Comparison of ENCODE assay signal across 8 cellular contexts in the genomic region with DNA sequence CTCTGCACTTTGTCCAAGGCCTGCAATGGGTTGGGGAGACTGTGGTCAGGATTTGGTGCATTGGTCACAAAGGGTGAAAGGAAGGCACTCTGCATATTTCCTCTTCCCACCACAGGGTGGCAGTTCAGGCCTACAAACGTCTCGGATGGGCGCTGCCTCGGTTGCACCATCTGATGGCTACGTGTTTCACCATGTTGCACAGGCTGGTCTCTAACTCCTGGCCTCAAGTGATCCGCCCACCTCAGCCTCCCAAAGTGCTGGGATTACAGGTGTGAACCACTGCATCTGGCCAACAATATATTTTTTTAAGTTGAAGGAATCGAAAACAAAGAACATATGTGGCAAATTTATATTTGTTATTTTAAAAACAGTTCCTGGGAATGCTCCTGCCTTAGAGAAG. TPM values are rescaled to one million over a fixed set of nuclear protein-coding genes. Genes with fewer than 3 reads are reported as not detected.
DNase-seq lines count a peak whose midpoint lies in the region; ATAC-seq and TF ChIP-seq lines count a peak whose summit lies in the region.

No MANE protein-coding gene starts in this region.

- H3K4me2 ChIP-seq in OCI-LY7 (ENCODE audit: low read length) (no peak overlapping the region), neural progenitor cell (no peak overlapping the region)

- peaks cover 25% of the 10 kb centered on the region for H3K27me3 Mint-ChIP-seq in activated T-cell treated with anti-CD3 and anti-CD28 coated beads, Interleukin-2, amount 50 U/mL, for 72 hours (ENCODE audit: low read depth)
- H3K27me3 Mint-ChIP-seq in neural progenitor cell (ENCODE audit: insufficient read depth, low read depth) = peaks cover 9% of the 10 kb centered on the region

- TF ChIP-seq CTCF in OCI-LY7 (conservative IDR thresholded peaks at IDR 0.05; ENCODE audit: low read length) = peak; percentile 92
- TF ChIP-seq CTCF in fibroblast of pulmonary artery (IDR thresholded peaks at IDR 0.05; ENCODE audit: low read length, missing control alignments) = peak; percentile 81
- peak; percentile 85 for TF ChIP-seq CTCF in neural progenitor cell (IDR thresholded peaks at IDR 0.05)
- TF ChIP-seq CTCF in tibial nerve (IDR thresholded peaks at IDR 0.05) = peak; percentile 69 to 92 (median 80)

- H3K36me3 ChIP-seq in OCI-LY7 (ENCODE audit: insufficient read depth, low read length) = no peaks in the 10 kb centered on the region
- no peaks in the 10 kb centered on the region for H3K36me3 ChIP-seq in neural progenitor cell
- H3K36me3 ChIP-seq in tibial nerve = no peaks in the 10 kb centered on the region

- H3K9me3 ChIP-seq in OCI-LY7 (ENCODE audit: low read length) (no peaks in the 10 kb centered on the region), neural progenitor cell (ENCODE audit: low read depth) (no peaks in the 10 kb centered on the region), tibial nerve (no peaks in the 10 kb centered on the region)

- intact Hi-C loops in OCI-LY7 (cut with micrococcal nuclease; ENCODE audit: unreplicated experiment) = loop anchor here (1.0 to 5.0 kb wide), 6 partner anchors 36 to 281 kb away; a partner anchor contains a TSS

- H3K27me3 ChIP-seq in neural progenitor cell = peaks cover 7% of the 10 kb centered on the region
- H3K27me3 ChIP-seq in tibial nerve = no peaks in the 10 kb centered on the region

- H3K79me2 ChIP-seq in OCI-LY7 (ENCODE audit: insufficient read depth, low read depth, low read length) (no peaks in the 10 kb centered on the region), neural progenitor cell (ENCODE audit: low read depth) (no peaks in the 10 kb centered on the region)

- no TSS peak for BruUV-seq in OCI-LY7 (replicated peaks; lab: Mats Ljungman, UMichigan)

- H3K27ac ChIP-seq in OCI-LY7 (ENCODE audit: low read depth, low read length, poor library complexity, severe bottlenecking) (no peak overlapping the region), neural progenitor cell (no peak overlapping the region), tibial nerve (no peak overlapping the region)

- POLR2A ChIA-PET in OCI-LY7 (lab: Charles Lee) = interaction anchor here (1.1 kb wide), 1 partner anchor 35 kb away, joined by 4 read pairs; a partner anchor contains a TSS

- TF ChIP-seq EP300 in tibial nerve (IDR thresholded peaks at IDR 0.05) = peak in 1 of 2 donors; percentile 38

- H3K4me1 ChIP-seq in OCI-LY7 (ENCODE audit: insufficient read depth, low read length, poor library complexity, severe bottlenecking) = peaks cover 8% of the 10 kb centered on the region
- H3K4me1 ChIP-seq in neural progenitor cell = no peaks in the 10 kb centered on the region
- peaks cover 0 to 11% (median 0%) of the 10 kb centered on the region in 4 donors for H3K4me1 ChIP-seq in tibial nerve

- peaks cover 24% of the 10 kb centered on the region for H3K4me1 Mint-ChIP-seq in activated T-cell treated with anti-CD3 and anti-CD28 coated beads, Interleukin-2, amount 50 U/mL, for 72 hours (ENCODE audit: low read depth)
- peaks cover 4% of the 10 kb centered on the region for H3K4me1 Mint-ChIP-seq in neural progenitor cell

- WGBS in tibial nerve, 2 donors = 6 to 10% methylated on average over 7 of the region's 7 CpGs

- peak; percentile 91 to 93 for ATAC-seq in activated T-cell treated with anti-CD3 and anti-CD28 coated beads, Interleukin-2, amount 50 U/mL, for 72 hours (replicated peaks in 1 of 2)
- no peak for ATAC-seq in HG02840 (IDR thresholded peaks at IDR 0.05; ENCODE audit: low FRiP score, unreplicated experiment)

- no peaks in the 10 kb centered on the region for H3K9me3 Mint-ChIP-seq in activated T-cell treated with anti-CD3 and anti-CD28 coated beads, Interleukin-2, amount 50 U/mL, for 72 hours
- no peaks in the 10 kb centered on the region for H3K9me3 Mint-ChIP-seq in neural progenitor cell

- peak overlapping the region; percentile 34; the same call in 1 of the 2 replicates for H2AFZ ChIP-seq in OCI-LY7 (ENCODE audit: low read length)
- peak overlapping the region; percentile 18 for H2AFZ ChIP-seq in neural progenitor cell (replicated peaks)

- TF ChIP-seq POLR2A in tibial nerve (IDR thresholded peaks at IDR 0.05) = no peak

- CTCF ChIA-PET in OCI-LY7 (lab: Charles Lee; ENCODE audit: unreplicated experiment) = interaction anchor here (0.6 to 1.8 kb wide), 3 partner anchors 35 to 70 kb away, joined by 3 to 8 read pairs (median 3); no protein-coding TSS in a partner anchor

- H3K4me3 ChIP-seq in OCI-LY7 (ENCODE audit: low read depth, low read length, poor library complexity, severe bottlenecking) (no peak overlapping the region), fibroblast of pulmonary artery (replicated peaks; ENCODE audit: low read depth, low read length) (no peak overlapping the region), neural progenitor cell (no peak overlapping the region), tibial nerve (no peak overlapping the region)

- no peaks in the 10 kb centered on the region for H3K36me3 Mint-ChIP-seq in activated T-cell treated with anti-CD3 and anti-CD28 coated beads, Interleukin-2, amount 50 U/mL, for 72 hours (ENCODE audit: insufficient read depth in 2 of 2)
- no peaks in the 10 kb centered on the region for H3K36me3 Mint-ChIP-seq in neural progenitor cell

- DNase-seq in ELR (ENCODE audit: low read depth) (peak; percentile 84), HS-5 (ENCODE audit: low read depth) (peak; percentile 24), OCI-LY7 (ENCODE audit: low spot score) (peak; percentile 87), fibroblast of pulmonary artery (ENCODE audit: low read depth) (peak; percentile 88), neural progenitor cell (ENCODE audit: low spot score) (peak; percentile 86), tibial nerve (ENCODE audit: low spot score in 2 of 2) (peak; percentile 46 to 66)
- peak; percentile 74 to 79 for DNase-seq in activated T-cell treated with anti-CD3 and anti-CD28 coated beads, Interleukin-2, amount 50 U/mL, for 72 hours

- no peaks in the 10 kb centered on the region for H3F3A ChIP-seq in neural progenitor cell (ENCODE audit: low read depth)

- H3K9me2 ChIP-seq in OCI-LY7 (ENCODE audit: insufficient read depth, low read length) = no peaks in the 10 kb centered on the region

- no peaks in the 10 kb centered on the region for H4K20me1 ChIP-seq in OCI-LY7 (ENCODE audit: insufficient read depth, low read length)
- H4K20me1 ChIP-seq in neural progenitor cell (ENCODE audit: low read depth) = no peaks in the 10 kb centered on the region

- no peak overlapping the region for H3K9ac ChIP-seq in neural progenitor cell

- H3K4me3 Mint-ChIP-seq in activated T-cell treated with anti-CD3 and anti-CD28 coated beads, Interleukin-2, amount 50 U/mL, for 72 hours = no peak overlapping the region
- H3K4me3 Mint-ChIP-seq in neural progenitor cell = no peak overlapping the region

- peak overlapping the region; percentile 59 for H3K27ac Mint-ChIP-seq in activated T-cell treated with anti-CD3 and anti-CD28 coated beads, Interleukin-2, amount 50 U/mL, for 72 hours
- no peak overlapping the region for H3K27ac Mint-ChIP-seq in neural progenitor cell

RNA-seq across cellular contexts. Expression of a gene that starts 35.1 kb away (rescaled TPM):
- 116 and 120 TPM in 2 replicates for total RNA-seq in OCI-LY7 (2014; rRNA removed; shearing (Covaris generic))
- total RNA-seq in OCI-LY7 (2022) (170 and 172 TPM in 2 replicates), neural progenitor cell (ENCODE audit: low replicate concordance) (256 and 318 TPM in 2 replicates), tibial nerve (100 to 1,000 TPM; 284 to 404 (median 325) TPM)
- total RNA-seq in activated T-cell treated with anti-CD3 and anti-CD28 coated beads, Interleukin-2, amount 50 U/mL, for 72 hours = 100 to 1,000 TPM; 755 to 785 TPM

RNA-seq across cellular contexts. Expression of a gene that starts 51.8 kb away (rescaled TPM):
- total RNA-seq in OCI-LY7 (2014; rRNA removed; shearing (Covaris generic)) = 4.6 TPM in 2 replicates
- total RNA-seq in OCI-LY7 (2022) = 9.5 and 12.2 TPM in 2 replicates
- total RNA-seq in activated T-cell treated with anti-CD3 and anti-CD28 coated beads, Interleukin-2, amount 50 U/mL, for 72 hours = 1 to 10 TPM; 5.4 to 5.6 TPM
- 5.6 and 19.0 TPM in 2 replicates for total RNA-seq in neural progenitor cell (ENCODE audit: low replicate concordance)
- 10 to 100 TPM; 36.1 to 70.2 (median 44.7) TPM for total RNA-seq in tibial nerve

Comparison
In these comparisons a context has a peak if more than half of its experiments do, and no peak if none do; other contexts are left out.
1. DNase-seq: peak in every context shown above with its lines; median percentile 88 in fibroblast of pulmonary artery; 87 in OCI-LY7; 86 in neural progenitor cell; 84 in ELR; 76 in activated T-cell treated with anti-CD3 and anti-CD28 coated beads, Interleukin-2, amount 50 U/mL, for 72 hours; 56 in tibial nerve; 24 in HS-5.